ENCODE assay signal across 1 cellular context in the genomic region with DNA sequence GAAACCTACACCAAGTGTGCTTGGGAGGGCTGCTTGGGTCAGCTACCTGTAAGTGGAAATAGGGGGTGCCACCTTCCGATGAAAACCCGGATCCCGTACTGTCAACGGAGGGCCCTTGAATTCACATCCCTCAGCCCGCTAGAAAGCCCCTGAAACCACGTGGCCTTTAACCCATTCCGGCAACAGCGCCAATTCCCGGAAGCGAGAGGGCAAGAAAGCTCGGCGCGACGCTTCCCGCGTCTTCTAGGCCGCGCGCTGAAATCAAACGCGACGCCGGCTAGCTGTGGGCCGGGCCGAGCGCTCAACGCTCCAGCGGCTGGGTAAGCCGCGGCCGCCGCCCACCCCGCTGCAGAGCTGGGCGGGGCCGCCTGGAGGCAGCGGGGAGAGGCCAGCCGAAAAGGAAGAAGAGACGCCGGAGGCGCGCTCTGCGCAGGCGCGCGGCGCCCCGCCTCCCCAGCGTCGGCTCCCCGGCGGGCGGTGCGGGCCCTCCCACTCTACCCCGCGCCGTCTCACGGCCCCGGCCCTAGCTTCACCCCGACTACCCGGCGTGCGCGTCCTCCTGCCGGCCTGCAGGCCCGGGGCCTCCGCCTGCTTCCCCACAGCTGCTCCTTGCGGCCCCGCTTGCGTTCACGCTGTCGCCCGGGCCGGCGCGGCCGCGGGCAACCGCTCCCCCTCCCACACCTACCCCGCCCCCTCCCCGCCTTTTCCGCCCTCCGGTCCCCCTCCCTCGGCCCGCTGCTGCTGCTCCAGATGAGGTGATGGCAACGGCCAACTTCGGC.
TF ChIP-seq lines count a peak whose summit lies in the region.

A gene (plus strand): TSS at position 492 of the 779 bp plus-strand sequence. CDS start 267 bp downstream, at position 759.

TF ChIP-seq in HepG2, 621 proteins besides CTCF, POLR2A, EP300 and RAD21 (continued from another document and continues in another):
- TF ChIP-seq, protein P1, sequence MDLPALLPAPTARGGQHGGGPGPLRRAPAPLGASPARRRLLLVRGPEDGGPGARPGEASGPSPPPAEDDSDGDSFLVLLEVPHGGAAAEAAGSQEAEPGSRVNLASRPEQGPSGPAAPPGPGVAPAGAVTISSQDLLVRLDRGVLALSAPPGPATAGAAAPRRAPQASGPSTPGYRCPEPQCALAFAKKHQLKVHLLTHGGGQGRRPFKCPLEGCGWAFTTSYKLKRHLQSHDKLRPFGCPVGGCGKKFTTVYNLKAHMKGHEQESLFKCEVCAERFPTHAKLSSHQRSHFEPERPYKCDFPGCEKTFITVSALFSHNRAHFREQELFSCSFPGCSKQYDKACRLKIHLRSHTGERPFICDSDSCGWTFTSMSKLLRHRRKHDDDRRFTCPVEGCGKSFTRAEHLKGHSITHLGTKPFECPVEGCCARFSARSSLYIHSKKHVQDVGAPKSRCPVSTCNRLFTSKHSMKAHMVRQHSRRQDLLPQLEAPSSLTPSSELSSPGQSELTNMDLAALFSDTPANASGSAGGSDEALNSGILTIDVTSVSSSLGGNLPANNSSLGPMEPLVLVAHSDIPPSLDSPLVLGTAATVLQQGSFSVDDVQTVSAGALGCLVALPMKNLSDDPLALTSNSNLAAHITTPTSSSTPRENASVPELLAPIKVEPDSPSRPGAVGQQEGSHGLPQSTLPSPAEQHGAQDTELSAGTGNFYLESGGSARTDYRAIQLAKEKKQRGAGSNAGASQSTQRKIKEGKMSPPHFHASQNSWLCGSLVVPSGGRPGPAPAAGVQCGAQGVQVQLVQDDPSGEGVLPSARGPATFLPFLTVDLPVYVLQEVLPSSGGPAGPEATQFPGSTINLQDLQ (CRISPR knock-in tag; IDR thresholded peaks at IDR 0.05) = no peak
- TF ChIP-seq, protein P2, sequence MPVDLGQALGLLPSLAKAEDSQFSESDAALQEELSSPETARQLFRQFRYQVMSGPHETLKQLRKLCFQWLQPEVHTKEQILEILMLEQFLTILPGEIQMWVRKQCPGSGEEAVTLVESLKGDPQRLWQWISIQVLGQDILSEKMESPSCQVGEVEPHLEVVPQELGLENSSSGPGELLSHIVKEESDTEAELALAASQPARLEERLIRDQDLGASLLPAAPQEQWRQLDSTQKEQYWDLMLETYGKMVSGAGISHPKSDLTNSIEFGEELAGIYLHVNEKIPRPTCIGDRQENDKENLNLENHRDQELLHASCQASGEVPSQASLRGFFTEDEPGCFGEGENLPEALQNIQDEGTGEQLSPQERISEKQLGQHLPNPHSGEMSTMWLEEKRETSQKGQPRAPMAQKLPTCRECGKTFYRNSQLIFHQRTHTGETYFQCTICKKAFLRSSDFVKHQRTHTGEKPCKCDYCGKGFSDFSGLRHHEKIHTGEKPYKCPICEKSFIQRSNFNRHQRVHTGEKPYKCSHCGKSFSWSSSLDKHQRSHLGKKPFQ (CRISPR knock-in tag; IDR thresholded peaks at IDR 0.05; ENCODE audit: insufficient replicate concordance) = peak; percentile 65
- TF ChIP-seq, protein P3, sequence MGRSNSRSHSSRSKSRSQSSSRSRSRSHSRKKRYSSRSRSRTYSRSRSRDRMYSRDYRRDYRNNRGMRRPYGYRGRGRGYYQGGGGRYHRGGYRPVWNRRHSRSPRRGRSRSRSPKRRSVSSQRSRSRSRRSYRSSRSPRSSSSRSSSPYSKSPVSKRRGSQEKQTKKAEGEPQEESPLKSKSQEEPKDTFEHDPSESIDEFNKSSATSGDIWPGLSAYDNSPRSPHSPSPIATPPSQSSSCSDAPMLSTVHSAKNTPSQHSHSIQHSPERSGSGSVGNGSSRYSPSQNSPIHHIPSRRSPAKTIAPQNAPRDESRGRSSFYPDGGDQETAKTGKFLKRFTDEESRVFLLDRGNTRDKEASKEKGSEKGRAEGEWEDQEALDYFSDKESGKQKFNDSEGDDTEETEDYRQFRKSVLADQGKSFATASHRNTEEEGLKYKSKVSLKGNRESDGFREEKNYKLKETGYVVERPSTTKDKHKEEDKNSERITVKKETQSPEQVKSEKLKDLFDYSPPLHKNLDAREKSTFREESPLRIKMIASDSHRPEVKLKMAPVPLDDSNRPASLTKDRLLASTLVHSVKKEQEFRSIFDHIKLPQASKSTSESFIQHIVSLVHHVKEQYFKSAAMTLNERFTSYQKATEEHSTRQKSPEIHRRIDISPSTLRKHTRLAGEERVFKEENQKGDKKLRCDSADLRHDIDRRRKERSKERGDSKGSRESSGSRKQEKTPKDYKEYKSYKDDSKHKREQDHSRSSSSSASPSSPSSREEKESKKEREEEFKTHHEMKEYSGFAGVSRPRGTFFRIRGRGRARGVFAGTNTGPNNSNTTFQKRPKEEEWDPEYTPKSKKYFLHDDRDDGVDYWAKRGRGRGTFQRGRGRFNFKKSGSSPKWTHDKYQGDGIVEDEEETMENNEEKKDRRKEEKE (IDR thresholded peaks at IDR 0.05) = no peak
- 0 out of 2 replicates have a peak, but pooled peaks have one; percentile 32 for TF ChIP-seq KDM1A (CRISPR knock-in tag; IDR thresholded peaks at IDR 0.05)
- peak; percentile 54 for TF ChIP-seq ZNF883 (CRISPR knock-in tag; IDR thresholded peaks at IDR 0.05; ENCODE audit: not compliant biosample characterization)
- peak; percentile 43; the same call in 1 of the 2 replicates for TF ChIP-seq ZSCAN31 (CRISPR knock-in tag; IDR thresholded peaks at IDR 0.05; ENCODE audit: low read depth)
- TF ChIP-seq FOSL2 (CRISPR knock-in tag; IDR thresholded peaks at IDR 0.05) = peak; percentile 15; the same call in 1 of the 2 replicates
- no peak for TF ChIP-seq ARNT (IDR thresholded peaks at IDR 0.05)
- TF ChIP-seq RNF2 (conservative IDR thresholded peaks at IDR 0.05; ENCODE audit: low read depth) = peak; percentile 87
- TF ChIP-seq MAF1 (CRISPR knock-in tag; IDR thresholded peaks at IDR 0.05; ENCODE audit: borderline replicate concordance) = no peak
- no peak for TF ChIP-seq CENPX (CRISPR knock-in tag; IDR thresholded peaks at IDR 0.05)
- TF ChIP-seq ZNF530 (CRISPR knock-in tag; IDR thresholded peaks at IDR 0.05; ENCODE audit: low read depth) = no peak
- TF ChIP-seq, protein P4, sequence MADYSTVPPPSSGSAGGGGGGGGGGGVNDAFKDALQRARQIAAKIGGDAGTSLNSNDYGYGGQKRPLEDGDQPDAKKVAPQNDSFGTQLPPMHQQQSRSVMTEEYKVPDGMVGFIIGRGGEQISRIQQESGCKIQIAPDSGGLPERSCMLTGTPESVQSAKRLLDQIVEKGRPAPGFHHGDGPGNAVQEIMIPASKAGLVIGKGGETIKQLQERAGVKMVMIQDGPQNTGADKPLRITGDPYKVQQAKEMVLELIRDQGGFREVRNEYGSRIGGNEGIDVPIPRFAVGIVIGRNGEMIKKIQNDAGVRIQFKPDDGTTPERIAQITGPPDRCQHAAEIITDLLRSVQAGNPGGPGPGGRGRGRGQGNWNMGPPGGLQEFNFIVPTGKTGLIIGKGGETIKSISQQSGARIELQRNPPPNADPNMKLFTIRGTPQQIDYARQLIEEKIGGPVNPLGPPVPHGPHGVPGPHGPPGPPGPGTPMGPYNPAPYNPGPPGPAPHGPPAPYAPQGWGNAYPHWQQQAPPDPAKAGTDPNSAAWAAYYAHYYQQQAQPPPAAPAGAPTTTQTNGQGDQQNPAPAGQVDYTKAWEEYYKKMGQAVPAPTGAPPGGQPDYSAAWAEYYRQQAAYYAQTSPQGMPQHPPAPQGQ (CRISPR knock-in tag; IDR thresholded peaks at IDR 0.05; ENCODE audit: borderline replicate concordance) = no peak
- peak; percentile 91 for TF ChIP-seq SAP130 (CRISPR knock-in tag; IDR thresholded peaks at IDR 0.05; ENCODE audit: low read depth)
- no peak for TF ChIP-seq ZNF839 (CRISPR knock-in tag; IDR thresholded peaks at IDR 0.05; ENCODE audit: borderline replicate concordance)
- TF ChIP-seq KLF13 (CRISPR knock-in tag; IDR thresholded peaks at IDR 0.05) = peak; percentile 77; the same call in 1 of the 2 replicates
- TF ChIP-seq MIER2 (CRISPR knock-in tag; IDR thresholded peaks at IDR 0.05) = peak; percentile 54; the same call in 1 of the 2 replicates
- TF ChIP-seq SMAD9 (CRISPR knock-in tag; IDR thresholded peaks at IDR 0.05) = no peak
- TF ChIP-seq, protein P5, sequence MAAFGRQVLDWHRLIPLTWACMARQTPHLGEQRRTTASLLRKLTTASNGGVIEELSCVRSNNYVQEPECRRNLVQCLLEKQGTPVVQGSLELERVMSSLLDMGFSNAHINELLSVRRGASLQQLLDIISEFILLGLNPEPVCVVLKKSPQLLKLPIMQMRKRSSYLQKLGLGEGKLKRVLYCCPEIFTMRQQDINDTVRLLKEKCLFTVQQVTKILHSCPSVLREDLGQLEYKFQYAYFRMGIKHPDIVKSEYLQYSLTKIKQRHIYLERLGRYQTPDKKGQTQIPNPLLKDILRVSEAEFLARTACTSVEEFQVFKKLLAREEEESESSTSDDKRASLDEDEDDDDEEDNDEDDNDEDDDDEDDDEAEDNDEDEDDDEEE (CRISPR knock-in tag; IDR thresholded peaks at IDR 0.05) = peak; percentile 64; the same call in 1 of the 2 replicates
- TF ChIP-seq, protein P6, sequence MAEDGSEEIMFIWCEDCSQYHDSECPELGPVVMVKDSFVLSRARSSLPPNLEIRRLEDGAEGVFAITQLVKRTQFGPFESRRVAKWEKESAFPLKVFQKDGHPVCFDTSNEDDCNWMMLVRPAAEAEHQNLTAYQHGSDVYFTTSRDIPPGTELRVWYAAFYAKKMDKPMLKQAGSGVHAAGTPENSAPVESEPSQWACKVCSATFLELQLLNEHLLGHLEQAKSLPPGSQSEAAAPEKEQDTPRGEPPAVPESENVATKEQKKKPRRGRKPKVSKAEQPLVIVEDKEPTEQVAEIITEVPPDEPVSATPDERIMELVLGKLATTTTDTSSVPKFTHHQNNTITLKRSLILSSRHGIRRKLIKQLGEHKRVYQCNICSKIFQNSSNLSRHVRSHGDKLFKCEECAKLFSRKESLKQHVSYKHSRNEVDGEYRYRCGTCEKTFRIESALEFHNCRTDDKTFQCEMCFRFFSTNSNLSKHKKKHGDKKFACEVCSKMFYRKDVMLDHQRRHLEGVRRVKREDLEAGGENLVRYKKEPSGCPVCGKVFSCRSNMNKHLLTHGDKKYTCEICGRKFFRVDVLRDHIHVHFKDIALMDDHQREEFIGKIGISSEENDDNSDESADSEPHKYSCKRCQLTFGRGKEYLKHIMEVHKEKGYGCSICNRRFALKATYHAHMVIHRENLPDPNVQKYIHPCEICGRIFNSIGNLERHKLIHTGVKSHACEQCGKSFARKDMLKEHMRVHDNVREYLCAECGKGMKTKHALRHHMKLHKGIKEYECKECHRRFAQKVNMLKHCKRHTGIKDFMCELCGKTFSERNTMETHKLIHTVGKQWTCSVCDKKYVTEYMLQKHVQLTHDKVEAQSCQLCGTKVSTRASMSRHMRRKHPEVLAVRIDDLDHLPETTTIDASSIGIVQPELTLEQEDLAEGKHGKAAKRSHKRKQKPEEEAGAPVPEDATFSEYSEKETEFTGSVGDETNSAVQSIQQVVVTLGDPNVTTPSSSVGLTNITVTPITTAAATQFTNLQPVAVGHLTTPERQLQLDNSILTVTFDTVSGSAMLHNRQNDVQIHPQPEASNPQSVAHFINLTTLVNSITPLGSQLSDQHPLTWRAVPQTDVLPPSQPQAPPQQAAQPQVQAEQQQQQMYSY (CRISPR knock-in tag; IDR thresholded peaks at IDR 0.05) = peak; percentile 82
- peak; percentile 37; the same call in 1 of the 2 replicates for TF ChIP-seq POLR2AphosphoS5 (IDR thresholded peaks at IDR 0.05; ENCODE audit: low read depth, low read length)
- peak; percentile 51; the same call in 1 of the 2 replicates for TF ChIP-seq RXRB (CRISPR knock-in tag; IDR thresholded peaks at IDR 0.05; ENCODE audit: borderline replicate concordance)
- TF ChIP-seq PITX1 (CRISPR knock-in tag; IDR thresholded peaks at IDR 0.05) = peak; percentile 57; the same call in 1 of the 2 replicates
- TF ChIP-seq, protein P7, sequence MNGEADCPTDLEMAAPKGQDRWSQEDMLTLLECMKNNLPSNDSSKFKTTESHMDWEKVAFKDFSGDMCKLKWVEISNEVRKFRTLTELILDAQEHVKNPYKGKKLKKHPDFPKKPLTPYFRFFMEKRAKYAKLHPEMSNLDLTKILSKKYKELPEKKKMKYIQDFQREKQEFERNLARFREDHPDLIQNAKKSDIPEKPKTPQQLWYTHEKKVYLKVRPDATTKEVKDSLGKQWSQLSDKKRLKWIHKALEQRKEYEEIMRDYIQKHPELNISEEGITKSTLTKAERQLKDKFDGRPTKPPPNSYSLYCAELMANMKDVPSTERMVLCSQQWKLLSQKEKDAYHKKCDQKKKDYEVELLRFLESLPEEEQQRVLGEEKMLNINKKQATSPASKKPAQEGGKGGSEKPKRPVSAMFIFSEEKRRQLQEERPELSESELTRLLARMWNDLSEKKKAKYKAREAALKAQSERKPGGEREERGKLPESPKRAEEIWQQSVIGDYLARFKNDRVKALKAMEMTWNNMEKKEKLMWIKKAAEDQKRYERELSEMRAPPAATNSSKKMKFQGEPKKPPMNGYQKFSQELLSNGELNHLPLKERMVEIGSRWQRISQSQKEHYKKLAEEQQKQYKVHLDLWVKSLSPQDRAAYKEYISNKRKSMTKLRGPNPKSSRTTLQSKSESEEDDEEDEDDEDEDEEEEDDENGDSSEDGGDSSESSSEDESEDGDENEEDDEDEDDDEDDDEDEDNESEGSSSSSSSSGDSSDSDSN (CRISPR knock-in tag; IDR thresholded peaks at IDR 0.05) = peak; percentile 95; the same call in 1 of the 2 replicates
- TF ChIP-seq REXO4 (CRISPR knock-in tag; IDR thresholded peaks at IDR 0.05; ENCODE audit: borderline replicate concordance) = 0 out of 2 replicates have a peak, but pooled peaks have one; percentile 8
- peak; percentile 81; the same call in 1 of the 2 replicates for TF ChIP-seq ZNF451 (CRISPR knock-in tag; IDR thresholded peaks at IDR 0.05)
- peak; percentile 64 for TF ChIP-seq ETV5 (CRISPR knock-in tag; IDR thresholded peaks at IDR 0.05; ENCODE audit: borderline replicate concordance)
- peak; percentile 77; the same call in 1 of the 2 replicates for TF ChIP-seq ZSCAN21 (CRISPR knock-in tag; IDR thresholded peaks at IDR 0.05; ENCODE audit: borderline replicate concordance)
- TF ChIP-seq, protein P8, sequence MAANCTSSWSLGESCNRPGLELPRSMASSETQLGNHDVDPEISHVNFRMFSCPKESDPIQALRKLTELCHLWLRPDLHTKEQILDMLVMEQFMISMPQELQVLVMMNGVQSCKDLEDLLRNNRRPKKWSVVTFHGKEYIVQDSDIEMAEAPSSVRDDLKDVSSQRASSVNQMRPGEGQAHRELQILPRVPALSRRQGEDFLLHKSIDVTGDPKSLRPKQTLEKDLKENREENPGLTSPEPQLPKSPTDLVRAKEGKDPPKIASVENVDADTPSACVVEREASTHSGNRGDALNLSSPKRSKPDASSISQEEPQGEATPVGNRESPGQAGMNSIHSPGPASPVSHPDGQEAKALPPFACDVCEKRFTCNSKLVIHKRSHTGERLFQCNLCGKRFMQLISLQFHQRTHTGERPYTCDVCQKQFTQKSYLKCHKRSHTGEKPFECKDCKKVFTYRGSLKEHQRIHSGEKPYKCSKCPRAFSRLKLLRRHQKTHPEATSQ (CRISPR knock-in tag; IDR thresholded peaks at IDR 0.05; ENCODE audit: borderline replicate concordance) = peak; percentile 98
- peak; percentile 71 for TF ChIP-seq PHF20 (CRISPR knock-in tag; IDR thresholded peaks at IDR 0.05)
- TF ChIP-seq NCOA1 (CRISPR knock-in tag; IDR thresholded peaks at IDR 0.05) = peak; percentile 52; the same call in 1 of the 2 replicates
- no peak for TF ChIP-seq SMC3 (IDR thresholded peaks at IDR 0.05; ENCODE audit: low read length)
- no peak for TF ChIP-seq ADNP (CRISPR knock-in tag; IDR thresholded peaks at IDR 0.05)
- no peak for TF ChIP-seq NCOA5 (CRISPR knock-in tag; IDR thresholded peaks at IDR 0.05)
